ENCODE assay signal across 1 cellular context in the genomic region with DNA sequence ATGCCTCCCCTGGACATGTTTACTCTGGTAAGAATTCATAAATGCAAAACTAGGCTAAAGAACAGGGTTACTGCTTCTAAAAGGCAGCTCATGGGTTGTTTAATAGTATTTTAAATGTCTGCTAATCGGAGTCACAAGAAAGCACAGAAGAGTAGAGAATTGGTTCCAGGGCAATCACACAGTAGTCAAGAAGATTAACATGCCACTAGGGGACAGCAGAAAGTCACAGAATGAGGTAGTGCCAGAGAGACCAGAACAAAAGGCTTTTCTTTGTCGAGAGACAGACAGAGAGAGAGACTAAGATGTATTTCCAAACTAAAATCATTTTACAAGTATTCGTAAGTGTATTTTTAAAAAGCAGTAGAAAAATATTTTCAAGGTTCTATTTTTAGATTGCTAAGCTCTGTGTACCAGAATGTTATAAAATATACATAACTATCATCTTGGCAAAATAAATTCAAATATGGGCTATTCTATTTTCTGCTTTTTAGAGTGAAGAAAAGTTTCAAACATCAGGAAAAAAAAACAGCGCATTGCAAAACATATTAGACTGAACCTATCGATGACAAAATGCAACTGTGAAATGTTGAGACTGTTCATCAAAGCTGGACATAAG.
TF ChIP-seq lines count a peak whose summit lies in the region.

No MANE protein-coding gene starts in this region.

TF ChIP-seq in HEK293, 187 proteins besides CTCF, POLR2A, EP300 and RAD21 (continued from another document):
- no peak for TF ChIP-seq ZNF23 (tag by site-specific recombination; IDR thresholded peaks at IDR 0.05; ENCODE audit: borderline replicate concordance)
- TF ChIP-seq ZNF366 (tag by site-specific recombination; conservative IDR thresholded peaks at IDR 0.05): peak; percentile 38; the same call in 1 of the 2 replicates
- no peak for TF ChIP-seq MEIS1 (CRISPR knock-in tag; IDR thresholded peaks at IDR 0.05; ENCODE audit: borderline replicate concordance)
- TF ChIP-seq, protein P1, sequence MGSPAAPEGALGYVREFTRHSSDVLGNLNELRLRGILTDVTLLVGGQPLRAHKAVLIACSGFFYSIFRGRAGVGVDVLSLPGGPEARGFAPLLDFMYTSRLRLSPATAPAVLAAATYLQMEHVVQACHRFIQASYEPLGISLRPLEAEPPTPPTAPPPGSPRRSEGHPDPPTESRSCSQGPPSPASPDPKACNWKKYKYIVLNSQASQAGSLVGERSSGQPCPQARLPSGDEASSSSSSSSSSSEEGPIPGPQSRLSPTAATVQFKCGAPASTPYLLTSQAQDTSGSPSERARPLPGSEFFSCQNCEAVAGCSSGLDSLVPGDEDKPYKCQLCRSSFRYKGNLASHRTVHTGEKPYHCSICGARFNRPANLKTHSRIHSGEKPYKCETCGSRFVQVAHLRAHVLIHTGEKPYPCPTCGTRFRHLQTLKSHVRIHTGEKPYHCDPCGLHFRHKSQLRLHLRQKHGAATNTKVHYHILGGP (tag by site-specific recombination; IDR thresholded peaks at IDR 0.05): no peak
- no peak for TF ChIP-seq ZEB2 (tag by site-specific recombination; IDR thresholded peaks at IDR 0.05)
- TF ChIP-seq ZNF248 (tag by site-specific recombination; IDR thresholded peaks at IDR 0.05): no peak
- peak; percentile 39; the same call in 1 of the 2 replicates for TF ChIP-seq ZBTB17 (tag by site-specific recombination; IDR thresholded peaks at IDR 0.05)
- TF ChIP-seq ZNF658 (tag by site-specific recombination; IDR thresholded peaks at IDR 0.05): no peak
- TF ChIP-seq YY2 (tag by site-specific recombination; IDR thresholded peaks at IDR 0.05): no peak
- peak; percentile 25; the same call in 1 of the 2 replicates for TF ChIP-seq ZNF600 (tag by site-specific recombination; IDR thresholded peaks at IDR 0.05)
